Comparison of ENCODE assay signal across 8 cellular contexts in genomic region chr6:99393366-99393697, GRCh38. TPM values are rescaled to one million over a fixed set of nuclear protein-coding genes. Genes with fewer than 3 reads are reported as not detected.
DNase-seq lines count a peak whose midpoint lies in the region; ATAC-seq, FAIRE-seq and TF ChIP-seq lines count a peak whose summit lies in the region.

No MANE protein-coding gene starts in this region.

- H3K36me3 ChIP-seq in ACC112 (ENCODE audit: insufficient read depth, low read length) = no peaks in the 10 kb centered on the region
- peaks cover 3% of the 10 kb centered on the region for H3K36me3 ChIP-seq in astrocyte (ENCODE audit: insufficient read depth, low read length)
- H3K36me3 ChIP-seq in liver (ENCODE audit: control insufficient read depth in 4 of 4, insufficient read depth in 3 of 4, low read depth in 1 of 4, low read length in 3 of 4) = peaks cover 0 to 8% (median 4%) of the 10 kb centered on the region in 4 donors
- peaks cover 0 to 12% (median 4%) of the 10 kb centered on the region in 4 donors for H3K36me3 ChIP-seq in upper lobe of left lung

- H3K4me3 ChIP-seq in ACC112 (ENCODE audit: low read depth, low read length) (peak overlapping the region; percentile 85), astrocyte (ENCODE audit: insufficient read depth, low read depth, low read length) (peak overlapping the region; percentile 80), liver (ENCODE audit: low read depth in 1 of 3, low read length in 3 of 3) (peak overlapping the region; percentile 92 to 98 (median 96)), upper lobe of left lung (peak overlapping the region; percentile 51 to 74 (median 70))

- H3K4me1 Mint-ChIP-seq in astrocyte (ENCODE audit: low read depth, unreplicated experiment) = peaks cover 4% of the 10 kb centered on the region

- peak overlapping the region; percentile 92 for H3K9ac ChIP-seq in astrocyte (ENCODE audit: low read length)
- peak overlapping the region; percentile 45 to 81 for H3K9ac ChIP-seq in liver (ENCODE audit: low read depth in 1 of 2, low read length in 2 of 2)

- H3K79me2 ChIP-seq in ACC112 (ENCODE audit: control insufficient read depth, insufficient read depth, low read length, unreplicated experiment) = no peaks in the 10 kb centered on the region
- no peaks in the 10 kb centered on the region for H3K79me2 ChIP-seq in astrocyte (ENCODE audit: insufficient read depth, low read length)

- TF ChIP-seq CTCF in astrocyte (IDR thresholded peaks at IDR 0.05; ENCODE audit: insufficient read depth, low read depth, low read length) (no peak), liver (IDR thresholded peaks at IDR 0.05; ENCODE audit: low read depth, low read length, missing input control) (no peak), upper lobe of left lung (IDR thresholded peaks at IDR 0.05) (no peak)

- peak overlapping the region; percentile 86 for H2AFZ ChIP-seq in ACC112 (ENCODE audit: low read length, unreplicated experiment)
- H2AFZ ChIP-seq in astrocyte (ENCODE audit: low read depth, low read length) = peak overlapping the region; percentile 87

- H3K36me3 Mint-ChIP-seq in astrocyte (ENCODE audit: low read depth, unreplicated experiment) = no peaks in the 10 kb centered on the region

- no peak for TF ChIP-seq RAD21 in liver (IDR thresholded peaks at IDR 0.05)

- no peaks in the 10 kb centered on the region for H4K20me1 ChIP-seq in astrocyte (ENCODE audit: insufficient read depth, low read length)

- peak; percentile 31 for FAIRE-seq in GM19239 (lab: Jason Lieb, UNC)
- peak; percentile 45 for FAIRE-seq in astrocyte (lab: Jason Lieb, UNC)

- no peak for TF ChIP-seq EP300 in upper lobe of left lung (IDR thresholded peaks at IDR 0.05)

- peak overlapping the region; percentile 97 for H3K27ac Mint-ChIP-seq in astrocyte (ENCODE audit: unreplicated experiment)

- no peak for TF ChIP-seq POLR2A in upper lobe of left lung (IDR thresholded peaks at IDR 0.05)

- H3K9me3 Mint-ChIP-seq in astrocyte (ENCODE audit: unreplicated experiment) = no peaks in the 10 kb centered on the region

- WGBS in liver = 30% methylated on average over 2 of the region's 2 CpGs
- 18 to 25% methylated on average over 2 of the region's 2 CpGs for whole genome bisulfite sequencing in upper lobe of left lung, 2 donors

- H3K4me2 ChIP-seq in astrocyte (ENCODE audit: low read length) = peak overlapping the region; percentile 89

- H3K27me3 ChIP-seq in ACC112 (ENCODE audit: insufficient read depth, low read length) = no peaks in the 10 kb centered on the region
- no peaks in the 10 kb centered on the region for H3K27me3 ChIP-seq in astrocyte (ENCODE audit: insufficient read depth, low read length)
- no peaks in the 10 kb centered on the region for H3K27me3 ChIP-seq in liver (ENCODE audit: control insufficient read depth in 4 of 4, insufficient read depth in 4 of 4, low read length in 3 of 4)
- H3K27me3 ChIP-seq in upper lobe of left lung = no peaks in the 10 kb centered on the region

- no peaks in the 10 kb centered on the region for H3K4me1 ChIP-seq in ACC112 (ENCODE audit: control insufficient read depth, insufficient read depth, low read length, unreplicated experiment)
- H3K4me1 ChIP-seq in astrocyte (ENCODE audit: insufficient read depth, low read length) = no peaks in the 10 kb centered on the region
- peaks cover 2 to 7% (median 5%) of the 10 kb centered on the region in 4 donors for H3K4me1 ChIP-seq in liver (ENCODE audit: control insufficient read depth in 4 of 4, insufficient read depth in 4 of 4, low read length in 3 of 4)
- H3K4me1 ChIP-seq in upper lobe of left lung = peaks cover 0 to 6% (median 3%) of the 10 kb centered on the region in 4 donors

- DNase-seq in GM19239 (ENCODE audit: insufficient read length, low spot score) = no peak
- no peak for DNase-seq in astrocyte (ENCODE audit: low read depth)
- no peak for DNase-seq in upper lobe of left lung
- DNase-seq in globus pallidus (ENCODE audit: low spot score) = no peak
- DNase-seq in UCSD-AML1 (lab: John Stamatoyannopoulos, UW; ENCODE audit: unreplicated experiment) = no peak

- H3K27me3 Mint-ChIP-seq in astrocyte (ENCODE audit: low read depth, unreplicated experiment) = no peaks in the 10 kb centered on the region

- H3K4me3 Mint-ChIP-seq in astrocyte (ENCODE audit: unreplicated experiment) = peak overlapping the region; percentile 95

- H3K9me3 ChIP-seq in astrocyte (ENCODE audit: insufficient read depth, low read depth, low read length) = no peaks in the 10 kb centered on the region
- H3K9me3 ChIP-seq in liver (ENCODE audit: control insufficient read depth in 4 of 4, low read length in 3 of 4) = no peaks in the 10 kb centered on the region
- H3K9me3 ChIP-seq in upper lobe of left lung = no peaks in the 10 kb centered on the region

- peak overlapping the region; percentile 71; the same call in 1 of the 2 replicates for H3K27ac ChIP-seq in ACC112 (ENCODE audit: low read depth, low read length)
- peak overlapping the region; percentile 90 for H3K27ac ChIP-seq in astrocyte (ENCODE audit: low read depth, low read length)
- H3K27ac ChIP-seq in liver (ENCODE audit: low read depth in 1 of 2, low read length in 2 of 2) = peak overlapping the region; percentile 78 to 80
- peak overlapping the region in 2 of 4 donors; percentile 77 to 85 for H3K27ac ChIP-seq in upper lobe of left lung

- ATAC-seq in HG03354 (IDR thresholded peaks at IDR 0.05; ENCODE audit: poor library complexity, severe bottlenecking, unreplicated experiment) = peak; percentile 35
- peak in 1 of 2 donors; percentile 3 for ATAC-seq in upper lobe of left lung (ENCODE audit: low FRiP score in 2 of 2)

TF ChIP-seq in liver, 16 proteins besides CTCF, POLR2A, EP300 and RAD21 (continues in another document):
- no peak for TF ChIP-seq YY1 (IDR thresholded peaks at IDR 0.05)
- no peak for TF ChIP-seq ATF3 (IDR thresholded peaks at IDR 0.05)
- TF ChIP-seq FOXA2 (IDR thresholded peaks at IDR 0.05) = no peak
- no peak for TF ChIP-seq SP1 (IDR thresholded peaks at IDR 0.05)
- TF ChIP-seq, protein P1, sequence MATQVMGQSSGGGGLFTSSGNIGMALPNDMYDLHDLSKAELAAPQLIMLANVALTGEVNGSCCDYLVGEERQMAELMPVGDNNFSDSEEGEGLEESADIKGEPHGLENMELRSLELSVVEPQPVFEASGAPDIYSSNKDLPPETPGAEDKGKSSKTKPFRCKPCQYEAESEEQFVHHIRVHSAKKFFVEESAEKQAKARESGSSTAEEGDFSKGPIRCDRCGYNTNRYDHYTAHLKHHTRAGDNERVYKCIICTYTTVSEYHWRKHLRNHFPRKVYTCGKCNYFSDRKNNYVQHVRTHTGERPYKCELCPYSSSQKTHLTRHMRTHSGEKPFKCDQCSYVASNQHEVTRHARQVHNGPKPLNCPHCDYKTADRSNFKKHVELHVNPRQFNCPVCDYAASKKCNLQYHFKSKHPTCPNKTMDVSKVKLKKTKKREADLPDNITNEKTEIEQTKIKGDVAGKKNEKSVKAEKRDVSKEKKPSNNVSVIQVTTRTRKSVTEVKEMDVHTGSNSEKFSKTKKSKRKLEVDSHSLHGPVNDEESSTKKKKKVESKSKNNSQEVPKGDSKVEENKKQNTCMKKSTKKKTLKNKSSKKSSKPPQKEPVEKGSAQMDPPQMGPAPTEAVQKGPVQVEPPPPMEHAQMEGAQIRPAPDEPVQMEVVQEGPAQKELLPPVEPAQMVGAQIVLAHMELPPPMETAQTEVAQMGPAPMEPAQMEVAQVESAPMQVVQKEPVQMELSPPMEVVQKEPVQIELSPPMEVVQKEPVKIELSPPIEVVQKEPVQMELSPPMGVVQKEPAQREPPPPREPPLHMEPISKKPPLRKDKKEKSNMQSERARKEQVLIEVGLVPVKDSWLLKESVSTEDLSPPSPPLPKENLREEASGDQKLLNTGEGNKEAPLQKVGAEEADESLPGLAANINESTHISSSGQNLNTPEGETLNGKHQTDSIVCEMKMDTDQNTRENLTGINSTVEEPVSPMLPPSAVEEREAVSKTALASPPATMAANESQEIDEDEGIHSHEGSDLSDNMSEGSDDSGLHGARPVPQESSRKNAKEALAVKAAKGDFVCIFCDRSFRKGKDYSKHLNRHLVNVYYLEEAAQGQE (IDR thresholded peaks at IDR 0.05) = no peak
- no peak for TF ChIP-seq NR2F2 (IDR thresholded peaks at IDR 0.05)
- no peak for TF ChIP-seq TAF1 (conservative IDR thresholded peaks at IDR 0.05)
- no peak for TF ChIP-seq GABPA (IDR thresholded peaks at IDR 0.05 in 1 of 2, conservative IDR thresholded peaks at IDR 0.05 in 1 of 2)
- no peak for TF ChIP-seq HNF4G (IDR thresholded peaks at IDR 0.05)
- TF ChIP-seq RXRA (IDR thresholded peaks at IDR 0.05) = no peak
- no peak for TF ChIP-seq HNF4A (conservative IDR thresholded peaks at IDR 0.05)
- no peak for TF ChIP-seq EGR1 (IDR thresholded peaks at IDR 0.05; ENCODE audit: low read depth in 2 of 2)
- no peak for TF ChIP-seq JUND (IDR thresholded peaks at IDR 0.05)
- TF ChIP-seq FOXA1 (IDR thresholded peaks at IDR 0.05) = no peak
- TF ChIP-seq, protein P2, sequence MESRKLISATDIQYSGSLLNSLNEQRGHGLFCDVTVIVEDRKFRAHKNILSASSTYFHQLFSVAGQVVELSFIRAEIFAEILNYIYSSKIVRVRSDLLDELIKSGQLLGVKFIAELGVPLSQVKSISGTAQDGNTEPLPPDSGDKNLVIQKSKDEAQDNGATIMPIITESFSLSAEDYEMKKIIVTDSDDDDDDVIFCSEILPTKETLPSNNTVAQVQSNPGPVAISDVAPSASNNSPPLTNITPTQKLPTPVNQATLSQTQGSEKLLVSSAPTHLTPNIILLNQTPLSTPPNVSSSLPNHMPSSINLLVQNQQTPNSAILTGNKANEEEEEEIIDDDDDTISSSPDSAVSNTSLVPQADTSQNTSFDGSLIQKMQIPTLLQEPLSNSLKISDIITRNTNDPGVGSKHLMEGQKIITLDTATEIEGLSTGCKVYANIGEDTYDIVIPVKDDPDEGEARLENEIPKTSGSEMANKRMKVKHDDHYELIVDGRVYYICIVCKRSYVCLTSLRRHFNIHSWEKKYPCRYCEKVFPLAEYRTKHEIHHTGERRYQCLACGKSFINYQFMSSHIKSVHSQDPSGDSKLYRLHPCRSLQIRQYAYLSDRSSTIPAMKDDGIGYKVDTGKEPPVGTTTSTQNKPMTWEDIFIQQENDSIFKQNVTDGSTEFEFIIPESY (IDR thresholded peaks at IDR 0.05) = no peak

RNA-seq across cellular contexts. Expression of gene COQ3, which starts 0.7 kb away (rescaled TPM):
- 3.7 and 5.0 TPM in 2 replicates for total RNA-seq in astrocyte
- 1 to 10 TPM; 3.8 to 7.1 TPM for total RNA-seq in liver
- 1 to 10 TPM; 8.8 to 9.4 TPM for polyA plus RNA-seq in liver
- total RNA-seq in upper lobe of left lung = 1 to 10 TPM in 5 of 6 donors, under 1 TPM in 1; 0.55 to 5.4 (median 3.2) TPM

RNA-seq across cellular contexts. Expression of gene PNISR, which starts 31.8 kb away (rescaled TPM):
- total RNA-seq in astrocyte = 54.3 and 62.2 TPM in 2 replicates
- total RNA-seq in liver = 10 to 100 TPM; 34.4 to 88.7 TPM
- polyA plus RNA-seq in liver = 10 to 100 TPM in 1 of 2 donors, 1 to 10 TPM in 1; 9.8 to 62.3 TPM
- total RNA-seq in upper lobe of left lung = 100 to 1,000 TPM in 3 of 6 donors, 10 to 100 TPM in 3; 67.2 to 408 (median 106) TPM

RNA-seq across cellular contexts. Expression of gene FAXC, which starts 43.9 kb away (rescaled TPM):
- 7.4 and 9.9 TPM in 2 replicates for total RNA-seq in astrocyte
- under 1 TPM in 1 of 2 donors, not detected in 1; under 0.01 TPM for total RNA-seq in liver
- polyA plus RNA-seq in liver = under 1 TPM in 1 of 2 donors, not detected in 1; 0.14 TPM
- total RNA-seq in upper lobe of left lung = 10 to 100 TPM in 1 of 6 donors, 1 to 10 TPM in 5; 2.2 to 12.1 (median 8.1) TPM
